8 cellular contexts compared by ENCODE assay signal in genomic region chr14:80955434-80955939, GRCh38. TPM values are rescaled to one million over a fixed set of nuclear protein-coding genes. Genes with fewer than 3 reads are reported as not detected.
DNase-seq lines count a peak whose midpoint lies in the region; ATAC-seq, FAIRE-seq and TF ChIP-seq lines count a peak whose summit lies in the region.

TSHR (plus strand) TSS chr14:80955621; CDS start chr14:80955681, 60 bp downstream.

- WGBS in small intestine, 3 donors = 19 to 28% (median 24%) methylated on average over 18 to 19 of the region's 19 CpGs

- H3K27me3 Mint-ChIP-seq in activated naive CD8-positive, alpha-beta T cell treated with anti-CD3 and anti-CD28 coated beads for 36 hours = peaks cover 41% of the 10 kb centered on the region

- H3K36me3 ChIP-seq in iPS-18a (ENCODE audit: control insufficient read depth, low read depth, low read length) (no peaks in the 10 kb centered on the region), small intestine (ENCODE audit: control insufficient read depth in 2 of 2, insufficient read depth in 2 of 2, low read length in 2 of 2) (no peaks in the 10 kb centered on the region)

- no peaks in the 10 kb centered on the region for H3K36me3 Mint-ChIP-seq in activated naive CD8-positive, alpha-beta T cell treated with anti-CD3 and anti-CD28 coated beads for 36 hours

- no peak for ATAC-seq in HG02759 (IDR thresholded peaks at IDR 0.05; ENCODE audit: unreplicated experiment)

- H3K27me3 ChIP-seq in iPS-18a (ENCODE audit: control insufficient read depth, insufficient read depth, low read length) = peaks cover 22% of the 10 kb centered on the region
- H3K27me3 ChIP-seq in small intestine (ENCODE audit: control insufficient read depth in 2 of 2, insufficient read depth in 2 of 2, low read length in 2 of 2) = no peaks in the 10 kb centered on the region

- H3K9me3 Mint-ChIP-seq in activated naive CD8-positive, alpha-beta T cell treated with anti-CD3 and anti-CD28 coated beads for 36 hours = no peaks in the 10 kb centered on the region

- H3K9ac ChIP-seq in iPS-18a (ENCODE audit: low read length) = peak within 1 kb of the TSS; percentile 12

- in situ Hi-C loops in GM13977 (cut with MboI; ENCODE audit: low pct_unique_long_range_greater_than_20kb, low sequenced_read_pairs, unreplicated experiment) = loop anchor here (25.0 kb wide), 1 partner anchor 507 kb away; no protein-coding TSS in a partner anchor

- peak within 1 kb of the TSS; percentile 73 for H3K4me3 Mint-ChIP-seq in activated naive CD8-positive, alpha-beta T cell treated with anti-CD3 and anti-CD28 coated beads for 36 hours

- peak within 1 kb of the TSS; percentile 59 for H3K4me3 ChIP-seq in iPS-18a (ENCODE audit: low read length)
- H3K4me3 ChIP-seq in small intestine (ENCODE audit: low read depth in 1 of 2, low read length in 2 of 2) = peak within 1 kb of the TSS; percentile 42 to 52

- peak; percentile 42 for DNase-seq in activated CD4-positive, CD25-positive, alpha-beta regulatory T cell treated with anti-CD3 and anti-CD28 coated beads, Interleukin-2, amount 50 U/mL, for 72 hours
- no peak for DNase-seq in activated CD4-positive, CD25-positive, alpha-beta regulatory T cell (lab: John Stamatoyannopoulos, UW)
- no peak for DNase-seq in activated naive CD8-positive, alpha-beta T cell treated with anti-CD3 and anti-CD28 coated beads for 36 hours
- DNase-seq in small intestine = no peak
- DNase-seq in GM13977 (ENCODE audit: low spot score) = no peak
- no peak for DNase-seq in NCI-H2227 (lab: John Stamatoyannopoulos, UW; ENCODE audit: unreplicated experiment)

- no peaks in the 10 kb centered on the region for H3K9me3 ChIP-seq in iPS-18a (ENCODE audit: control insufficient read depth, low read depth, low read length)
- no peaks in the 10 kb centered on the region for H3K9me3 ChIP-seq in small intestine (ENCODE audit: control insufficient read depth, low read depth)

- no peak for TF ChIP-seq CTCF in GM13977 (IDR thresholded peaks at IDR 0.05; ENCODE audit: extremely low read depth, insufficient read depth, missing control alignments)

- no peaks in the 10 kb centered on the region for H3K4me1 ChIP-seq in iPS-18a (ENCODE audit: control insufficient read depth, low read depth, low read length)
- H3K4me1 ChIP-seq in small intestine (ENCODE audit: control insufficient read depth in 2 of 2, insufficient read depth in 1 of 2, low read depth in 1 of 2, low read length in 1 of 2) = peaks cover 0 to 3% of the 10 kb centered on the region in 2 donors

- H3K27ac ChIP-seq in iPS-18a (ENCODE audit: low read length) (no peak within 1 kb of the TSS), small intestine (ENCODE audit: low read depth in 1 of 2, low read length in 1 of 2) (peak within 1 kb of the TSS in 1 of 2 donors; percentile 19)

- no peak for FAIRE-seq in small intestine (lab: Jason Lieb, UNC)

- peaks cover 45% of the 10 kb centered on the region for H3K4me1 Mint-ChIP-seq in activated naive CD8-positive, alpha-beta T cell treated with anti-CD3 and anti-CD28 coated beads for 36 hours

- H3K27ac Mint-ChIP-seq in activated naive CD8-positive, alpha-beta T cell treated with anti-CD3 and anti-CD28 coated beads for 36 hours = no peak within 1 kb of the TSS

RNA-seq across cellular contexts. Expression of gene TSHR, which starts in this region (rescaled TPM):
- not detected for total RNA-seq in activated naive CD8-positive, alpha-beta T cell treated with anti-CD3 and anti-CD28 coated beads for 36 hours
- polyA plus RNA-seq in small intestine = under 1 TPM in 2 of 3 donors, not detected in 1; 0.01 to 0.81 TPM
